In genomic region chr2:98494699-98495098, GRCh38 we compare ENCODE assay signal across 25 cellular contexts. TPM values are rescaled to one million over a fixed set of nuclear protein-coding genes. Genes with fewer than 3 reads are reported as not detected.
DNase-seq lines count a peak whose midpoint lies in the region; ATAC-seq and TF ChIP-seq lines count a peak whose summit lies in the region.
"Had no signal": no experiment of that assay in that cellular context is flagged by ENCODE, and none has a peak within 500 bp of the region (broad histone marks: within the 10 kb centered on the region; RNA-seq: fewer than 3 reads in every experiment).

No MANE protein-coding gene starts in this region.

- POLR2A ChIA-PET in T-cell (lab: Charles Lee), result no interaction called here

- no peak overlapping the region for H3K4me3 Mint-ChIP-seq in activated naive CD4-positive, alpha-beta T cell treated with anti-CD3 and anti-CD28 coated beads, Interleukin-2, amount 50 U/mL, for 24 hours
- H3K4me3 Mint-ChIP-seq in T-cell, result no peak overlapping the region
- no peak overlapping the region for H3K4me3 Mint-ChIP-seq in effector memory CD8-positive, alpha-beta T cell
- no peak overlapping the region for H3K4me3 Mint-ChIP-seq in natural killer cell
- H3K4me3 Mint-ChIP-seq: IgD-negative memory B cell had no signal

- intact Hi-C loops in natural killer cell (cut with micrococcal nuclease), result no loop called here

- peaks cover 34% of the 10 kb centered on the region for H3K36me3 Mint-ChIP-seq in activated naive CD4-positive, alpha-beta T cell treated with anti-CD3 and anti-CD28 coated beads, Interleukin-2, amount 50 U/mL, for 24 hours
- H3K36me3 Mint-ChIP-seq in T-cell (peaks cover 63% of the 10 kb centered on the region), natural killer cell (peaks cover 13% of the 10 kb centered on the region)
- peaks cover 14% of the 10 kb centered on the region for H3K36me3 Mint-ChIP-seq in effector memory CD8-positive, alpha-beta T cell (ENCODE audit: insufficient read depth)

- H3K27ac Mint-ChIP-seq in activated naive CD4-positive, alpha-beta T cell treated with anti-CD3 and anti-CD28 coated beads, Interleukin-2, amount 50 U/mL, for 24 hours, result peak overlapping the region; percentile 35
- H3K27ac Mint-ChIP-seq in T-cell, result peak overlapping the region; percentile 48 to 57
- peak overlapping the region; percentile 38 to 79 for H3K27ac Mint-ChIP-seq in effector memory CD8-positive, alpha-beta T cell
- H3K27ac Mint-ChIP-seq in natural killer cell, result peak overlapping the region; percentile 83 to 91
- H3K27ac Mint-ChIP-seq: IgD-negative memory B cell had no signal

- no peak for DNase-seq in activated naive CD4-positive, alpha-beta T cell treated with anti-CD3 and anti-CD28 coated beads, Interleukin-2, amount 50 U/mL, for 16 hours
- no peak for DNase-seq in T-cell
- no peak for DNase-seq in effector memory CD8-positive, alpha-beta T cell
- DNase-seq in natural killer cell, result no peak
- DNase-seq in activated CD4-positive, CD25-positive, alpha-beta regulatory T cell treated with anti-CD3 and anti-CD28 coated beads, Interleukin-2, amount 50 U/mL, for 72 hours, result no peak
- DNase-seq in stimulated activated CD4-positive, alpha-beta T cell treated with anti-CD3 and anti-CD28 coated beads, Interleukin-4, amount 100 ng/mL, for 1 hour, result no peak
- no peak for DNase-seq in islet precursor cell
- DNase-seq: AML-193; Caco-2; CD4-positive, alpha-beta memory T cell; EL; GDM1; NCI-H1092 treated with DMSO at 0.1 percent for 48 hours; NCI-H1436; NCI-H187; NCI-H2081 treated with DMSO at 0.1 percent for 48 hours; NCI-H2171; NCI-H226; NCI-H510A treated with DMSO at 0.1 percent for 48 hours; NCI-H748 treated with DMSO at 0.1 percent for 48 hours; SIG-M5 had no signal

- peaks cover 57% of the 10 kb centered on the region for H3K4me1 Mint-ChIP-seq in activated naive CD4-positive, alpha-beta T cell treated with anti-CD3 and anti-CD28 coated beads, Interleukin-2, amount 50 U/mL, for 24 hours
- H3K4me1 Mint-ChIP-seq in T-cell (peaks cover 72 to 79% (median 79%) of the 10 kb centered on the region in 3 donors), natural killer cell (peaks cover 76% of the 10 kb centered on the region in 2 donors)
- peaks cover 41 to 72% of the 10 kb centered on the region in 2 donors for H3K4me1 Mint-ChIP-seq in effector memory CD8-positive, alpha-beta T cell (ENCODE audit: low read depth in 2 of 2)

- H3K27me3 Mint-ChIP-seq in activated naive CD4-positive, alpha-beta T cell treated with anti-CD3 and anti-CD28 coated beads, Interleukin-2, amount 50 U/mL, for 24 hours, result no peaks in the 10 kb centered on the region
- H3K27me3 Mint-ChIP-seq in T-cell (no peaks in the 10 kb centered on the region), natural killer cell (ENCODE audit: low read depth in 2 of 2) (no peaks in the 10 kb centered on the region)
- H3K27me3 Mint-ChIP-seq in effector memory CD8-positive, alpha-beta T cell, result no peaks in the 10 kb centered on the region
- H3K27me3 Mint-ChIP-seq: CD4-positive, alpha-beta memory T cell; IgD-negative memory B cell had no signal

- CTCF ChIA-PET in T-cell (lab: Charles Lee), result interaction anchor here (0.6 kb wide), 2 partner anchors 20 to 475 kb away, joined by 3 to 9 read pairs; no protein-coding TSS in a partner anchor

- ATAC-seq in T-cell (replicated peaks in 1 of 4) (no peak), natural killer cell (no peak)
- ATAC-seq in effector memory CD8-positive, alpha-beta T cell (replicated peaks), result no peak
- ATAC-seq: GM12878, HCT116 had no signal

- no peak for TF ChIP-seq CTCF in natural killer cell (IDR thresholded peaks at IDR 0.05)

- no peaks in the 10 kb centered on the region for H3K9me3 Mint-ChIP-seq in activated naive CD4-positive, alpha-beta T cell treated with anti-CD3 and anti-CD28 coated beads, Interleukin-2, amount 50 U/mL, for 24 hours
- H3K9me3 Mint-ChIP-seq in T-cell, result peaks cover 8 to 11% (median 9%) of the 10 kb centered on the region in 3 donors
- H3K9me3 Mint-ChIP-seq in effector memory CD8-positive, alpha-beta T cell, result peaks cover 0 to 3% of the 10 kb centered on the region in 2 donors
- H3K9me3 Mint-ChIP-seq in natural killer cell, result no peaks in the 10 kb centered on the region

RNA-seq across cellular contexts. Expression of gene INPP4A, which starts 50.0 kb away (rescaled TPM):
- total RNA-seq in T-cell (100 to 1,000 TPM; 126 to 153 (median 136) TPM), natural killer cell (100 to 1,000 TPM; 192 to 243 (median 225) TPM)

Comparison
In these comparisons a context has a peak if more than half of its experiments do, and no peak if none do; other contexts are left out.
1. H3K27ac Mint-ChIP-seq: peak in every context shown above with its lines; median percentile 87 in natural killer cell; 58 in effector memory CD8-positive, alpha-beta T cell; 52 in T-cell; 35 in activated naive CD4-positive, alpha-beta T cell treated with anti-CD3 and anti-CD28 coated beads, Interleukin-2, amount 50 U/mL, for 24 hours.